1 cellular context compared by ENCODE assay signal in the genomic region with DNA sequence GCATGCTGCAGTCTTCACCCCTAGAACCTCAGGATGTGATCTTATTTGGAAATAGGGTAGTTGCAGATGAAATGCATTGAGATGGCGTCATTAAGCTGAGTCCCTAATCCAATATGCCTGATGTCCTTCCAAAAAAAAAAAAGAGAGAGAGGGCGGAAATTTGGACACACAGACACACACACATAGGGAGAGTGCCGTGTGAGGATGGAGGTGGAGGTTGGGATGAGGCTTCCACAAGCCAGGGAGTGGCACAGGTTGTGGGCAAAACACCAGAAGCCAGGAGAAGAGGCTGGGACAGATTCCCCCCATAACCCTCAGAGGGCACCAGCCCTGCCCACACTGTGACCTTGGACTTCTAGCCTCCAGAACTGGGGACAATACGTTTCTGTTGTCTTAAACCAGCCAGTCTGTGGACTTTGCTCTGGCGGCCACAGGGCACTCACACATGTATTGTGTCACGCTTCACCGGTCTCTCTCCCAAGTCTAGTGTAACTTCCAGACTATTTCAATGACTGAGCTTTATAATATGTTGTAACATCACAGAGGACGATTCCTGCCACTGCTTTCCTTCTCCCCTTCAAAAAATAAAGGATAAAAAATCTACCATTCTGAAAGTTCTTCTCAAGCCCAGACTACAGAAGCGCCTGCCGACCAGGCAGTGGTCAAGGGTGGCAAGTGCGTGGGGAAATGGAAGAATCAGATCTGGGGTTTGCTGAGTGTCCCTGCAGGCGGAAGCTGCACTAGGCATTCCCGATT.
TF ChIP-seq lines count a peak whose summit lies in the region.

No MANE protein-coding gene starts in this region.

TF ChIP-seq in HepG2, 621 proteins besides CTCF, POLR2A, EP300 and RAD21 (continued from another document and continues in another):
- TF ChIP-seq, protein P1, sequence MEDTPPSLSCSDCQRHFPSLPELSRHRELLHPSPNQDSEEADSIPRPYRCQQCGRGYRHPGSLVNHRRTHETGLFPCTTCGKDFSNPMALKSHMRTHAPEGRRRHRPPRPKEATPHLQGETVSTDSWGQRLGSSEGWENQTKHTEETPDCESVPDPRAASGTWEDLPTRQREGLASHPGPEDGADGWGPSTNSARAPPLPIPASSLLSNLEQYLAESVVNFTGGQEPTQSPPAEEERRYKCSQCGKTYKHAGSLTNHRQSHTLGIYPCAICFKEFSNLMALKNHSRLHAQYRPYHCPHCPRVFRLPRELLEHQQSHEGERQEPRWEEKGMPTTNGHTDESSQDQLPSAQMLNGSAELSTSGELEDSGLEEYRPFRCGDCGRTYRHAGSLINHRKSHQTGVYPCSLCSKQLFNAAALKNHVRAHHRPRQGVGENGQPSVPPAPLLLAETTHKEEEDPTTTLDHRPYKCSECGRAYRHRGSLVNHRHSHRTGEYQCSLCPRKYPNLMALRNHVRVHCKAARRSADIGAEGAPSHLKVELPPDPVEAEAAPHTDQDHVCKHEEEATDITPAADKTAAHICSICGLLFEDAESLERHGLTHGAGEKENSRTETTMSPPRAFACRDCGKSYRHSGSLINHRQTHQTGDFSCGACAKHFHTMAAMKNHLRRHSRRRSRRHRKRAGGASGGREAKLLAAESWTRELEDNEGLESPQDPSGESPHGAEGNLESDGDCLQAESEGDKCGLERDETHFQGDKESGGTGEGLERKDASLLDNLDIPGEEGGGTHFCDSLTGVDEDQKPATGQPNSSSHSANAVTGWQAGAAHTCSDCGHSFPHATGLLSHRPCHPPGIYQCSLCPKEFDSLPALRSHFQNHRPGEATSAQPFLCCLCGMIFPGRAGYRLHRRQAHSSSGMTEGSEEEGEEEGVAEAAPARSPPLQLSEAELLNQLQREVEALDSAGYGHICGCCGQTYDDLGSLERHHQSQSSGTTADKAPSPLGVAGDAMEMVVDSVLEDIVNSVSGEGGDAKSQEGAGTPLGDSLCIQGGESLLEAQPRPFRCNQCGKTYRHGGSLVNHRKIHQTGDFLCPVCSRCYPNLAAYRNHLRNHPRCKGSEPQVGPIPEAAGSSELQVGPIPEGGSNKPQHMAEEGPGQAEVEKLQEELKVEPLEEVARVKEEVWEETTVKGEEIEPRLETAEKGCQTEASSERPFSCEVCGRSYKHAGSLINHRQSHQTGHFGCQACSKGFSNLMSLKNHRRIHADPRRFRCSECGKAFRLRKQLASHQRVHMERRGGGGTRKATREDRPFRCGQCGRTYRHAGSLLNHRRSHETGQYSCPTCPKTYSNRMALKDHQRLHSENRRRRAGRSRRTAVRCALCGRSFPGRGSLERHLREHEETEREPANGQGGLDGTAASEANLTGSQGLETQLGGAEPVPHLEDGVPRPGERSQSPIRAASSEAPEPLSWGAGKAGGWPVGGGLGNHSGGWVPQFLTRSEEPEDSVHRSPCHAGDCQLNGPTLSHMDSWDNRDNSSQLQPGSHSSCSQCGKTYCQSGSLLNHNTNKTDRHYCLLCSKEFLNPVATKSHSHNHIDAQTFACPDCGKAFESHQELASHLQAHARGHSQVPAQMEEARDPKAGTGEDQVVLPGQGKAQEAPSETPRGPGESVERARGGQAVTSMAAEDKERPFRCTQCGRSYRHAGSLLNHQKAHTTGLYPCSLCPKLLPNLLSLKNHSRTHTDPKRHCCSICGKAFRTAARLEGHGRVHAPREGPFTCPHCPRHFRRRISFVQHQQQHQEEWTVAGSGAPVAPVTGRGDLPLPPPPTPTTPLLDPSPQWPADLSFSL (CRISPR knock-in tag; IDR thresholded peaks at IDR 0.05), result no peak
- TF ChIP-seq BRD4 (CRISPR knock-in tag; IDR thresholded peaks at IDR 0.05) (no peak), ZNF564 (CRISPR knock-in tag; IDR thresholded peaks at IDR 0.05) (no peak), ZNF207 (IDR thresholded peaks at IDR 0.05; ENCODE audit: borderline replicate concordance) (no peak), RNF2 (conservative IDR thresholded peaks at IDR 0.05; ENCODE audit: low read depth) (no peak), ELF4 (CRISPR knock-in tag; IDR thresholded peaks at IDR 0.05; ENCODE audit: borderline replicate concordance) (no peak), ZNF83 (CRISPR knock-in tag; IDR thresholded peaks at IDR 0.05; ENCODE audit: borderline replicate concordance) (no peak), KMT2A (CRISPR knock-in tag; IDR thresholded peaks at IDR 0.05) (no peak), KDM4B (CRISPR knock-in tag; IDR thresholded peaks at IDR 0.05) (no peak), CEBPG (CRISPR knock-in tag; IDR thresholded peaks at IDR 0.05) (peak; percentile 69; the same call in 1 of the 2 replicates), ZNF546 (CRISPR knock-in tag; conservative IDR thresholded peaks at IDR 0.05) (no peak), ZNF343 (CRISPR knock-in tag; IDR thresholded peaks at IDR 0.05) (no peak), PLRG1 (conservative IDR thresholded peaks at IDR 0.05) (no peak), TBX3 (IDR thresholded peaks at IDR 0.05; ENCODE audit: borderline replicate concordance) (no peak), CBX2 (IDR thresholded peaks at IDR 0.05; ENCODE audit: low read depth, low read length) (no peak), CBX2 (CRISPR knock-in tag; IDR thresholded peaks at IDR 0.05; ENCODE audit: low read depth) (no peak), ZNF550 (CRISPR knock-in tag; IDR thresholded peaks at IDR 0.05; ENCODE audit: borderline replicate concordance) (no peak), BORCS8-MEF2B (CRISPR knock-in tag; IDR thresholded peaks at IDR 0.05) (no peak), ZSCAN9 (CRISPR knock-in tag; IDR thresholded peaks at IDR 0.05; ENCODE audit: borderline replicate concordance) (no peak), SPEN (CRISPR knock-in tag; IDR thresholded peaks at IDR 0.05; ENCODE audit: low read depth) (peak; percentile 46; the same call in 1 of the 2 replicates), SMYD3 (CRISPR knock-in tag; IDR thresholded peaks at IDR 0.05) (no peak), ZNF792 (CRISPR knock-in tag; IDR thresholded peaks at IDR 0.05) (0 out of 2 replicates have a peak, but pooled peaks have one; percentile 55), ARNTL (CRISPR knock-in tag; IDR thresholded peaks at IDR 0.05) (peak; percentile 36; the same call in 1 of the 2 replicates), ZNF383 (CRISPR knock-in tag; IDR thresholded peaks at IDR 0.05; ENCODE audit: borderline replicate concordance) (no peak), TRIM24 (CRISPR knock-in tag; IDR thresholded peaks at IDR 0.05) (peak; percentile 41; the same call in 1 of the 2 replicates), CHD2 (IDR thresholded peaks at IDR 0.05; ENCODE audit: low read depth, low read length) (no peak), TAF1 (CRISPR knock-in tag; IDR thresholded peaks at IDR 0.05) (no peak), KDM1A (CRISPR knock-in tag; IDR thresholded peaks at IDR 0.05) (no peak), DNMT3B (CRISPR knock-in tag; conservative IDR thresholded peaks at IDR 0.05) (no peak), ZNF225 (CRISPR knock-in tag; IDR thresholded peaks at IDR 0.05) (no peak), ZNF230 (CRISPR knock-in tag; IDR thresholded peaks at IDR 0.05) (no peak), ZKSCAN5 (CRISPR knock-in tag; IDR thresholded peaks at IDR 0.05) (no peak), ZNF160 (CRISPR knock-in tag; IDR thresholded peaks at IDR 0.05) (no peak), ELF1 (CRISPR knock-in tag; IDR thresholded peaks at IDR 0.05) (no peak), FOXK2 (IDR thresholded peaks at IDR 0.05) (no peak), ZNF552 (CRISPR knock-in tag; IDR thresholded peaks at IDR 0.05; ENCODE audit: borderline replicate concordance) (no peak), JUNB (CRISPR knock-in tag; IDR thresholded peaks at IDR 0.05; ENCODE audit: borderline replicate concordance) (no peak)
- TF ChIP-seq, protein P2, sequence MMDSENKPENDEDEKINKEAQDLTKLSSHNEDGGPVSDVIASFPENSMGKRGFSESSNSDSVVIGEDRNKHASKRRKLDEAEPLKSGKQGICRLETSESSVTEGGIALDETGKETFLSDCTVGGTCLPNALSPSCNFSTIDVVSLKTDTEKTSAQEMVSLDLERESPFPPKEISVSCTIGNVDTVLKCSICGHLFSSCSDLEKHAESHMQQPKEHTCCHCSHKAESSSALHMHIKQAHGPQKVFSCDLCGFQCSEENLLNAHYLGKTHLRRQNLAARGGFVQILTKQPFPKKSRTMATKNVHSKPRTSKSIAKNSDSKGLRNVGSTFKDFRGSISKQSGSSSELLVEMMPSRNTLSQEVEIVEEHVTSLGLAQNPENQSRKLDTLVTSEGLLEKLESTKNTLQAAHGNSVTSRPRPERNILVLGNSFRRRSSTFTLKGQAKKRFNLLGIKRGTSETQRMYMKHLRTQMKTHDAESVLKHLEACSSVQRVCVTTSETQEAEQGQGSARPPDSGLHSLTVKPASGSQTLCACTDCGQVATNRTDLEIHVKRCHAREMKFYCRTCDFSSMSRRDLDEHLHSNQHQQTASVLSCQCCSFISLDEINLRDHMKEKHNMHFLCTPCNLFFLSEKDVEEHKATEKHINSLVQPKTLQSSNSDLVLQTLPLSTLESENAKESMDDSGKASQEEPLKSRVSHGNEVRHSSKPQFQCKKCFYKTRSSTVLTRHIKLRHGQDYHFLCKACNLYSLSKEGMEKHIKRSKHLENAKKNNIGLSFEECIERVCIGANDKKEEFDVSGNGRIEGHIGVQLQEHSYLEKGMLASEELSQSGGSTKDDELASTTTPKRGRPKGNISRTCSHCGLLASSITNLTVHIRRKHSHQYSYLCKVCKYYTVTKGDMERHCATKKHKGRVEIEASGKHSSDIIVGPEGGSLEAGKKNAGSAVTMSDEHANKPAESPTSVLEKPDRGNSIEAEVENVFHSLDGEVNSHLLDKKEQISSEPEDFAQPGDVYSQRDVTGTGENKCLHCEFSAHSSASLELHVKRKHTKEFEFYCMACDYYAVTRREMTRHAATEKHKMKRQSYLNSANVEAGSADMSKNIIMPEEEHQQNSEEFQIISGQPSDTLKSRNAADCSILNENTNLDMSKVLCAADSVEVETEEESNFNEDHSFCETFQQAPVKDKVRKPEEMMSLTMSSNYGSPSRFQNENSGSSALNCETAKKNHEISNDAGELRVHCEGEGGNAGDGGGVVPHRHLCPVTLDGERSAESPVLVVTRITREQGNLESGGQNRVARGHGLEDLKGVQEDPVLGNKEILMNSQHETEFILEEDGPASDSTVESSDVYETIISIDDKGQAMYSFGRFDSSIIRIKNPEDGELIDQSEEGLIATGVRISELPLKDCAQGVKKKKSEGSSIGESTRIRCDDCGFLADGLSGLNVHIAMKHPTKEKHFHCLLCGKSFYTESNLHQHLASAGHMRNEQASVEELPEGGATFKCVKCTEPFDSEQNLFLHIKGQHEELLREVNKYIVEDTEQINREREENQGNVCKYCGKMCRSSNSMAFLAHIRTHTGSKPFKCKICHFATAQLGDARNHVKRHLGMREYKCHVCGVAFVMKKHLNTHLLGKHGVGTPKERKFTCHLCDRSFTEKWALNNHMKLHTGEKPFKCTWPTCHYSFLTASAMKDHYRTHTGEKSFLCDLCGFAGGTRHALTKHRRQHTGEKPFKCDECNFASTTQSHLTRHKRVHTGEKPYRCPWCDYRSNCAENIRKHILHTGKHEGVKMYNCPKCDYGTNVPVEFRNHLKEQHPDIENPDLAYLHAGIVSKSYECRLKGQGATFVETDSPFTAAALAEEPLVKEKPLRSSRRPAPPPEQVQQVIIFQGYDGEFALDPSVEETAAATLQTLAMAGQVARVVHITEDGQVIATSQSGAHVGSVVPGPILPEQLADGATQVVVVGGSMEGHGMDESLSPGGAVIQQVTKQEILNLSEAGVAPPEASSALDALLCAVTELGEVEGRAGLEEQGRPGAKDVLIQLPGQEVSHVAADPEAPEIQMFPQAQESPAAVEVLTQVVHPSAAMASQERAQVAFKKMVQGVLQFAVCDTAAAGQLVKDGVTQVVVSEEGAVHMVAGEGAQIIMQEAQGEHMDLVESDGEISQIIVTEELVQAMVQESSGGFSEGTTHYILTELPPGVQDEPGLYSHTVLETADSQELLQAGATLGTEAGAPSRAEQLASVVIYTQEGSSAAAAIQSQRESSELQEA (CRISPR knock-in tag; IDR thresholded peaks at IDR 0.05; ENCODE audit: not compliant biosample characterization), result no peak
- TF ChIP-seq, protein P3, sequence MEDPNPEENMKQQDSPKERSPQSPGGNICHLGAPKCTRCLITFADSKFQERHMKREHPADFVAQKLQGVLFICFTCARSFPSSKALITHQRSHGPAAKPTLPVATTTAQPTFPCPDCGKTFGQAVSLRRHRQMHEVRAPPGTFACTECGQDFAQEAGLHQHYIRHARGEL (CRISPR knock-in tag; IDR thresholded peaks at IDR 0.05), result 0 out of 2 replicates have a peak, but pooled peaks have one; percentile 37
- TF ChIP-seq, protein P4, sequence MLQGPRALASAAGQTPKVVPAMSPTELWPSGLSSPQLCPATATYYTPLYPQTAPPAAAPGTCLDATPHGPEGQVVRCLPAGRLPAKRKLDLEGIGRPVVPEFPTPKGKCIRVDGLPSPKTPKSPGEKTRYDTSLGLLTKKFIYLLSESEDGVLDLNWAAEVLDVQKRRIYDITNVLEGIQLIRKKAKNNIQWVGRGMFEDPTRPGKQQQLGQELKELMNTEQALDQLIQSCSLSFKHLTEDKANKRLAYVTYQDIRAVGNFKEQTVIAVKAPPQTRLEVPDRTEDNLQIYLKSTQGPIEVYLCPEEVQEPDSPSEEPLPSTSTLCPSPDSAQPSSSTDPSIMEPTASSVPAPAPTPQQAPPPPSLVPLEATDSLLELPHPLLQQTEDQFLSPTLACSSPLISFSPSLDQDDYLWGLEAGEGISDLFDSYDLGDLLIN (CRISPR knock-in tag; IDR thresholded peaks at IDR 0.05; ENCODE audit: borderline replicate concordance), result no peak
- TF ChIP-seq, protein P5, sequence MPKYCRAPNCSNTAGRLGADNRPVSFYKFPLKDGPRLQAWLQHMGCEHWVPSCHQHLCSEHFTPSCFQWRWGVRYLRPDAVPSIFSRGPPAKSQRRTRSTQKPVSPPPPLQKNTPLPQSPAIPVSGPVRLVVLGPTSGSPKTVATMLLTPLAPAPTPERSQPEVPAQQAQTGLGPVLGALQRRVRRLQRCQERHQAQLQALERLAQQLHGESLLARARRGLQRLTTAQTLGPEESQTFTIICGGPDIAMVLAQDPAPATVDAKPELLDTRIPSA (CRISPR knock-in tag; IDR thresholded peaks at IDR 0.05; ENCODE audit: borderline replicate concordance), result no peak
- TF ChIP-seq, protein P6, sequence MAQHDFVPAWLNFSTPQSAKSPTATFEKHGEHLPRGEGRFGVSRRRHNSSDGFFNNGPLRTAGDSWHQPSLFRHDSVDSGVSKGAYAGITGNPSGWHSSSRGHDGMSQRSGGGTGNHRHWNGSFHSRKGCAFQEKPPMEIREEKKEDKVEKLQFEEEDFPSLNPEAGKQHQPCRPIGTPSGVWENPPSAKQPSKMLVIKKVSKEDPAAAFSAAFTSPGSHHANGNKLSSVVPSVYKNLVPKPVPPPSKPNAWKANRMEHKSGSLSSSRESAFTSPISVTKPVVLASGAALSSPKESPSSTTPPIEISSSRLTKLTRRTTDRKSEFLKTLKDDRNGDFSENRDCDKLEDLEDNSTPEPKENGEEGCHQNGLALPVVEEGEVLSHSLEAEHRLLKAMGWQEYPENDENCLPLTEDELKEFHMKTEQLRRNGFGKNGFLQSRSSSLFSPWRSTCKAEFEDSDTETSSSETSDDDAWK (CRISPR knock-in tag; IDR thresholded peaks at IDR 0.05), result no peak
- TF ChIP-seq, protein P7, sequence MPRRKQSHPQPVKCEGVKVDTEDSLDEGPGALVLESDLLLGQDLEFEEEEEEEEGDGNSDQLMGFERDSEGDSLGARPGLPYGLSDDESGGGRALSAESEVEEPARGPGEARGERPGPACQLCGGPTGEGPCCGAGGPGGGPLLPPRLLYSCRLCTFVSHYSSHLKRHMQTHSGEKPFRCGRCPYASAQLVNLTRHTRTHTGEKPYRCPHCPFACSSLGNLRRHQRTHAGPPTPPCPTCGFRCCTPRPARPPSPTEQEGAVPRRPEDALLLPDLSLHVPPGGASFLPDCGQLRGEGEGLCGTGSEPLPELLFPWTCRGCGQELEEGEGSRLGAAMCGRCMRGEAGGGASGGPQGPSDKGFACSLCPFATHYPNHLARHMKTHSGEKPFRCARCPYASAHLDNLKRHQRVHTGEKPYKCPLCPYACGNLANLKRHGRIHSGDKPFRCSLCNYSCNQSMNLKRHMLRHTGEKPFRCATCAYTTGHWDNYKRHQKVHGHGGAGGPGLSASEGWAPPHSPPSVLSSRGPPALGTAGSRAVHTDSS (CRISPR knock-in tag; conservative IDR thresholded peaks at IDR 0.05), result no peak
